Comparison of ENCODE assay signal across 9 cellular contexts in genomic region chr14:68937790-68938514, GRCh38. TPM values are rescaled to one million over a fixed set of nuclear protein-coding genes. Genes with fewer than 3 reads are reported as not detected.
DNase-seq lines count a peak whose midpoint lies in the region; ATAC-seq, FAIRE-seq and TF ChIP-seq lines count a peak whose summit lies in the region.
"Had no signal": no experiment of that assay in that cellular context is flagged by ENCODE, and none has a peak within 500 bp of the region (broad histone marks: within the 10 kb centered on the region; RNA-seq: fewer than 3 reads in every experiment).

No MANE protein-coding gene starts in this region.

- POLR2A ChIA-PET in K562 (lab: Yijun Ruan, JAX): interaction anchor here (1.3 kb wide), 1 partner anchor 17 kb away, joined by 3 read pairs; no protein-coding TSS in a partner anchor

- TF ChIP-seq RAD21 in K562 (CRISPR knock-in tag; conservative IDR thresholded peaks at IDR 0.05 in 1 of 2, IDR thresholded peaks at IDR 0.05 in 1 of 2): no peak

- TF ChIP-seq POLR2A in K562 (conservative IDR thresholded peaks at IDR 0.05): no peak

- TF ChIP-seq CTCF in K562 (IDR thresholded peaks at IDR 0.05 in 2 of 3, conservative IDR thresholded peaks at IDR 0.05 in 1 of 3; ENCODE audit: insufficient read depth in 2 of 3, low read depth in 1 of 3, low read length in 3 of 3) (peak in 2 of 3 experiments; percentile 10 to 16; a peak in 1 of 6 replicates), tibial artery (IDR thresholded peaks at IDR 0.05) (peak in 1 of 2 experiments; percentile 26), D721Med (IDR thresholded peaks at IDR 0.05; ENCODE audit: insufficient read depth, missing control alignments) (no peak)

- intact Hi-C loops in K562 (cut with micrococcal nuclease): no loop called here
- intact Hi-C loops in tibial artery (cut with DNase I; ENCODE audit: low total_unique reads): no loop called here

- H4K20me1 ChIP-seq in K562 (replicated peaks; ENCODE audit: control insufficient read depth, insufficient read depth, low read length): peaks cover 45% of the 10 kb centered on the region

- H3K9me1 ChIP-seq in K562 (ENCODE audit: control insufficient read depth, insufficient read depth, low read length): peaks cover 4% of the 10 kb centered on the region

- H3K9ac ChIP-seq in K562 (ENCODE audit: insufficient read depth in 1 of 2, low read depth in 2 of 2, low read length in 2 of 2): no peak overlapping the region

- peaks cover 10% of the 10 kb centered on the region for H3K79me2 ChIP-seq in K562 (ENCODE audit: control insufficient read depth, insufficient read depth, low read length)

- H3K27me3 ChIP-seq in K562 (ENCODE audit: control insufficient read depth in 2 of 2, insufficient read depth in 2 of 2, low read length in 2 of 2) (no peaks in the 10 kb centered on the region), layer of hippocampus (ENCODE audit: control insufficient read depth, insufficient read depth, low read length) (no peaks in the 10 kb centered on the region), tibial artery (no peaks in the 10 kb centered on the region)

- peak in 2 of 3 experiments; percentile 6 to 7 for DNase-seq in NCI-H1417 (lab: John Stamatoyannopoulos, UW)
- DNase-seq in NCI-H1417 treated with DMSO at 0.1 percent for 48 hours (lab: John Stamatoyannopoulos, UW): no peak
- peak in 1 of 4 experiments; percentile 11 for DNase-seq in K562 (ENCODE audit: extremely low read depth in 1 of 4, low spot score in 3 of 4)
- DNase-seq in tibial artery: peak; percentile 58 to 85
- no peak for DNase-seq in D721Med (ENCODE audit: insufficient read length, low spot score)
- DNase-seq in NCI-H2029 treated with DMSO at 0.1 percent for 48 hours (lab: John Stamatoyannopoulos, UW): no peak
- no peak for DNase-seq in stimulated activated CD4-positive, alpha-beta T cell treated with anti-CD3 and anti-CD28 coated beads, Interleukin-15, amount 100 ng/mL, for 24 hours

- no peak overlapping the region for H3K4me2 ChIP-seq in K562 (ENCODE audit: insufficient read depth, low read length)

- no peaks in the 10 kb centered on the region; the same call in 2 of the 3 replicates for H3K36me3 ChIP-seq in K562 (ENCODE audit: control insufficient read depth, insufficient read depth, low read length)
- H3K36me3 ChIP-seq in tibial artery: no peaks in the 10 kb centered on the region

- H3K27ac ChIP-seq in K562 (ENCODE audit: extremely low read depth, low read depth, low read length) (no peak overlapping the region), layer of hippocampus (ENCODE audit: low read depth, low read length) (peak overlapping the region; percentile 65), tibial artery (peak overlapping the region; percentile 97 to 100)

- H3K4me1 ChIP-seq in K562 (replicated peaks in 1 of 2; ENCODE audit: control insufficient read depth in 2 of 2, insufficient read depth in 2 of 2, low read length in 2 of 2): peaks cover 7 to 13% of the 10 kb centered on the region in 2 experiments; a peak in 4 of 5 replicates
- H3K4me1 ChIP-seq in tibial artery: peaks cover 12 to 98% (median 92%) of the 10 kb centered on the region in 4 donors

- WGBS in K562 (ENCODE audit: insufficient coverage, low coverage, missing lambda C conversion rate): 76% methylated on average over 6 of the region's 8 CpGs

- no peak for FAIRE-seq in K562 (lab: Jason Lieb, UNC)
- FAIRE-seq in D721Med (lab: Jason Lieb, UNC): no peak
- FAIRE-seq: A204.1 had no signal

- CTCF ChIA-PET in K562 (lab: Yijun Ruan, JAX; ENCODE audit: low intra/inter-chr PET ratio): no interaction called here

- H3K4me3 ChIP-seq in K562 (no peak overlapping the region), tibial artery (peak overlapping the region in 1 of 2 donors; percentile 10)

- BruUV-seq in K562 (replicated peaks; lab: Mats Ljungman, UMichigan): no TSS peak

- ATAC-seq in K562: peak; percentile 70

- H3K9me3 ChIP-seq in K562 (replicated peaks; ENCODE audit: control insufficient read depth, insufficient read depth, low read depth, low read length) (no peaks in the 10 kb centered on the region), tibial artery (no peaks in the 10 kb centered on the region)

- TF ChIP-seq EP300 in K562 (IDR thresholded peaks at IDR 0.05; ENCODE audit: low read length): no peak

- in situ Hi-C loops in K562 (cut with MboI): no loop called here

- no peak overlapping the region for H2AFZ ChIP-seq in K562 (ENCODE audit: low read depth, low read length)

TF ChIP-seq in K562, 482 proteins besides CTCF, POLR2A, EP300 and RAD21:
- TF ChIP-seq HNRNPK (IDR thresholded peaks at IDR 0.05; ENCODE audit: low read depth, low read length, poor library complexity, severe bottlenecking): no peak

RNA-seq across cellular contexts. Expression of gene ACTN1, which starts 41.1 kb away (rescaled TPM):
- total RNA-seq in K562 (2011; cell fraction: chromatin; rRNA removed; ENCODE audit: low replicate concordance): 54.6 and 92.3 TPM in 2 replicates
- 49.7 and 53.4 TPM in 2 replicates for total RNA-seq in K562 (2011; cell fraction: nucleolus; rRNA removed)
- 46.1 and 65.6 TPM in 2 replicates for total RNA-seq in K562 (2011; cell fraction: nucleoplasm; rRNA removed)
- total RNA-seq in K562 (2014; rRNA removed) (42.5 and 47.3 TPM in 2 replicates), K562 (2014; rRNA removed; fragmentation: Illumina TruSeq; extraction: Trizol) (15.9 and 16.8 TPM in 2 replicates), K562 (2015; rRNA removed; fragmentation: Illumina TruSeq; extraction: Trizol) (26.1 and 26.8 TPM in 2 replicates), K562 (2021) (62.3 and 67.7 TPM in 2 replicates)
- polyA plus RNA-seq in K562 (2011; rRNA removed) (37.3 and 44.7 TPM in 2 replicates), K562 (2014; fragmentation: Illumina TruSeq; extraction: Trizol) (56.9 and 59.2 TPM in 2 replicates), K562 (2014; fragmentation: Nextera tagmentation; extraction: Ambion mirVana) (1 to 10 TPM; 2.2 to 5.6 TPM), K562 (2014; rRNA removed) (30.8 and 34.5 TPM in 2 replicates)
- 33.0 and 71.5 TPM in 2 replicates for polyA plus RNA-seq in K562 (2011; cell fraction: cytosol; rRNA removed)
- 38.8 and 47.1 TPM in 2 replicates for polyA plus RNA-seq in K562 (2011; cell fraction: nucleus; rRNA removed)
- 63.9 and 83.3 TPM in 2 replicates for polyA plus RNA-seq in K562 (2012)
- 50.7 and 52.2 TPM in 2 replicates for polyA minus RNA-seq in K562 (2011; rRNA and poly(A)+ RNA removed)
- polyA minus RNA-seq in K562 (2011; cell fraction: cytosol; rRNA and poly(A)+ RNA removed): 66.1 and 73.5 TPM in 2 replicates
- 25.3 and 32.7 TPM in 2 replicates for polyA minus RNA-seq in K562 (2011; cell fraction: nucleus; rRNA and poly(A)+ RNA removed)

Comparison
In these comparisons a context has a peak if more than half of its experiments do, and no peak if none do; other contexts are left out.
1. DNase-seq: peak in NCI-H1417 (2 of 3) and tibial artery (2 of 2); none in NCI-H1417 treated with DMSO at 0.1 percent for 48 hours (single experiment), D721Med (single experiment), NCI-H2029 treated with DMSO at 0.1 percent for 48 hours (single experiment) and stimulated activated CD4-positive, alpha-beta T cell treated with anti-CD3 and anti-CD28 coated beads, Interleukin-15, amount 100 ng/mL, for 24 hours (single experiment).